Comparison of ENCODE assay signal across 22 cellular contexts in genomic region chr4:94428884-94429283, GRCh38.
"Had no signal": no experiment of that assay in that cellular context is flagged by ENCODE, and none has a peak within 500 bp of the region (broad histone marks: within the 10 kb centered on the region; RNA-seq: fewer than 3 reads in every experiment).

No MANE protein-coding gene starts in this region.

- DNase-seq: activated CD4-positive, alpha-beta T cell treated with anti-CD3 and anti-CD28 coated beads, Interleukin-2, amount 10 ng/mL, durations not matched to agents 7 days and 5 days; activated CD8-positive, alpha-beta T cell treated with anti-CD3 and anti-CD28 coated beads, Interleukin-2, amount 10 ng/mL, durations not matched to agents 7 days and 5 days; activated naive CD4-positive, alpha-beta T cell treated with Interleukin-2 at 50 U/mL for 16 hours; activated naive CD8-positive, alpha-beta T cell treated with anti-CD3 and anti-CD28 coated beads, Interleukin-2, amount 50 U/mL, for 24 hours; activated T-cell treated with anti-CD3 and anti-CD28 coated beads, Interleukin-2, amount 50 U/mL, for 24 hours; aorta; cerebellar nuclear complex; cortex of kidney; posterior cingulate gyrus; stimulated activated CD4-positive, alpha-beta T cell treated with anti-CD3 and anti-CD28 coated beads, Interleukin-15, amount 100 ng/mL, for 24 hours; stimulated activated CD4-positive, alpha-beta T cell treated with anti-CD3 and anti-CD28 coated beads, Interleukin-2, amount 100 ng/mL, for 48 hours; stimulated activated naive CD8-positive, alpha-beta T cell treated with anti-CD3 and anti-CD28 coated beads, Interleukin-15, amount 100 ng/mL, for 72 hours; T-cell; transverse colon; uterus had no signal

- H3K27me3 ChIP-seq: gastroesophageal sphincter, suprapubic skin, transverse colon, uterus had no signal

- H3K27ac ChIP-seq: gastroesophageal sphincter, skin epidermis, suprapubic skin, transverse colon, uterus had no signal

- FAIRE-seq: endometrium had no signal

- H3K9me3 ChIP-seq: uterus had no signal

- H3K4me3 ChIP-seq: gastroesophageal sphincter, lung, skin epidermis, suprapubic skin, transverse colon, uterus had no signal

- H3K4me1 ChIP-seq: gastroesophageal sphincter, suprapubic skin, transverse colon, uterus had no signal

- H3K36me3 ChIP-seq: gastroesophageal sphincter, suprapubic skin, transverse colon, uterus had no signal

- ATAC-seq: activated CD4-positive, CD25-positive, alpha-beta regulatory T cell treated with anti-CD3 and anti-CD28 coated beads, Interleukin-2, amount 50 U/mL, for 24 hours; activated CD8-positive, alpha-beta T cell treated with anti-CD3 and anti-CD28 coated beads, Interleukin-2, amount 10 ng/mL, durations not matched to agents 7 days and 5 days; activated naive CD8-positive, alpha-beta T cell treated with anti-CD3 and anti-CD28 coated beads, Interleukin-2, amount 50 U/mL, for 24 hours; gastroesophageal sphincter; natural killer cell treated with Interleukin-12 subunit alpha and Interleukin-12 subunit beta and Interleukin-15 and Interleukin-18, amount 100 ng/mL, for 72 hours; stimulated activated naive CD8-positive, alpha-beta T cell treated with anti-CD3 and anti-CD28 coated beads, Interleukin-15, amount 100 ng/mL, for 72 hours; T-cell had no signal
